ENCODE assay signal across 25 cellular contexts in genomic region chr4:86791126-86791525, GRCh38. TPM values are rescaled to one million over a fixed set of nuclear protein-coding genes. Genes with fewer than 3 reads are reported as not detected.
DNase-seq lines count a peak whose midpoint lies in the region; ATAC-seq, FAIRE-seq and TF ChIP-seq lines count a peak whose summit lies in the region.
"Had no signal": no experiment of that assay in that cellular context is flagged by ENCODE, and none has a peak within 500 bp of the region (broad histone marks: within the 10 kb centered on the region; RNA-seq: fewer than 3 reads in every experiment).

No MANE protein-coding gene starts in this region.

- H3K4me3 Mint-ChIP-seq in endothelial cell (ENCODE audit: unreplicated experiment), result no peak overlapping the region
- H3K4me3 Mint-ChIP-seq: activated T-cell treated with anti-CD3 and anti-CD28 coated beads, Interleukin-2, amount 50 U/mL, for 72 hours; dendritic cell treated with granulocyte-macrophage colony-stimulating factor and Interleukin-4, amounts not matched to agents 40 ng/mL and 50 ng/mL, for 4 days had no signal

- WGBS in HepG2 (ENCODE audit: low lambda C conversion rate), result 0% methylated on average over 4 of the region's 8 CpGs
- WGBS in right lobe of liver (ENCODE audit: insufficient coverage, low coverage, low lambda C conversion rate, missing lambda C conversion rate), result no CpG with 5 or more reads among the region's 8 CpGs

- peaks cover 5% of the 10 kb centered on the region for H3K36me3 Mint-ChIP-seq in endothelial cell (ENCODE audit: low read depth, unreplicated experiment)
- H3K36me3 Mint-ChIP-seq: activated naive CD4-positive, alpha-beta T cell treated with anti-CD3 and anti-CD28 coated beads, Interleukin-2, amount 50 U/mL, for 72 hours had no signal

- CTCF ChIA-PET in HepG2 (lab: Yijun Ruan, JAX; ENCODE audit: low intra/inter-chr PET ratio, low total read pairs), result interaction anchor here (2.2 kb wide), 1 partner anchor 105 kb away, joined by 14 read pairs; no protein-coding TSS in a partner anchor

- TF ChIP-seq RAD21 in HepG2 (CRISPR knock-in tag; IDR thresholded peaks at IDR 0.05), result peak; percentile 75

- H3K9ac ChIP-seq in HepG2 (ENCODE audit: insufficient read depth, low read depth, low read length), result no peak overlapping the region

- BruUV-seq in HepG2 (replicated peaks; lab: Mats Ljungman, UMichigan), result no TSS peak

- no peaks in the 10 kb centered on the region for H3K79me2 ChIP-seq in HepG2 (ENCODE audit: insufficient read depth, low read length)

- in situ Hi-C loops in HepG2 (cut with HindIII; ENCODE audit: extremely low pct_ligation_motif_present, low pct_unique_long_range_greater_than_20kb), result loop anchor here (5.0 kb wide), 1 partner anchor 101 kb away; the partner anchor contains the start of gene C4orf36

- H3K27ac ChIP-seq in HepG2 (ENCODE audit: extremely low read length, insufficient read depth, low read length), result no peak overlapping the region
- H3K27ac ChIP-seq in right lobe of liver, result no peak overlapping the region
- H3K27ac ChIP-seq in right atrium auricular region, result no peak overlapping the region
- H3K27ac ChIP-seq: A549, body of pancreas, C4-2B, gastroesophageal sphincter, neutrophil, testis had no signal

- no peaks in the 10 kb centered on the region; a peak in 1 of 5 replicates for H3K27me3 ChIP-seq in HepG2 (ENCODE audit: control insufficient read depth in 1 of 2, insufficient read depth in 2 of 2, low read length in 2 of 2)
- H3K27me3 ChIP-seq in right lobe of liver, result no peaks in the 10 kb centered on the region
- no peaks in the 10 kb centered on the region for H3K27me3 ChIP-seq in right atrium auricular region
- H3K27me3 ChIP-seq: body of pancreas, gastroesophageal sphincter, neutrophil, testis had no signal

- no peak for TF ChIP-seq EP300 in HepG2 (IDR thresholded peaks at IDR 0.05; ENCODE audit: low read depth in 2 of 2, low read length in 2 of 2)
- TF ChIP-seq EP300 in HepG2 (CRISPR knock-in tag; IDR thresholded peaks at IDR 0.05; ENCODE audit: borderline replicate concordance), result no peak

- POLR2A ChIA-PET in HepG2 (lab: Yijun Ruan, JAX), result no interaction called here

- peak; percentile 100 for ATAC-seq in HepG2
- no peak for ATAC-seq in right lobe of liver
- no peak for ATAC-seq in HG02759 (IDR thresholded peaks at IDR 0.05; ENCODE audit: unreplicated experiment)
- ATAC-seq: A549; activated naive CD4-positive, alpha-beta T cell treated with anti-CD3 and anti-CD28 coated beads, Interleukin-2, amount 50 U/mL, for 72 hours; activated T-cell treated with anti-CD3 and anti-CD28 coated beads, Interleukin-2, amount 50 U/mL, for 72 hours; body of pancreas; gastroesophageal sphincter; left ventricle myocardium superior had no signal

- peaks cover 2% of the 10 kb centered on the region for H3K27me3 Mint-ChIP-seq in endothelial cell (ENCODE audit: unreplicated experiment)
- H3K27me3 Mint-ChIP-seq: dendritic cell treated with granulocyte-macrophage colony-stimulating factor and Interleukin-4, amounts not matched to agents 40 ng/mL and 50 ng/mL, for 4 days had no signal

- TF ChIP-seq CTCF in HepG2 (CRISPR knock-in tag; IDR thresholded peaks at IDR 0.05), result peak; percentile 73
- no peak for TF ChIP-seq CTCF in right lobe of liver (IDR thresholded peaks at IDR 0.05)
- TF ChIP-seq CTCF in NB4 (IDR thresholded peaks at IDR 0.05; ENCODE audit: low read depth, low read length), result no peak
- no peak for TF ChIP-seq CTCF in endothelial cell (IDR thresholded peaks at IDR 0.05; ENCODE audit: unreplicated experiment)
- no peak for TF ChIP-seq CTCF in right atrium auricular region (IDR thresholded peaks at IDR 0.05)

- H3K4me1 Mint-ChIP-seq in endothelial cell (ENCODE audit: unreplicated experiment), result no peaks in the 10 kb centered on the region

- no peaks in the 10 kb centered on the region for H3K4me1 ChIP-seq in HepG2 (ENCODE audit: insufficient read depth, low read length)
- H3K4me1 ChIP-seq in right lobe of liver, result no peaks in the 10 kb centered on the region
- no peaks in the 10 kb centered on the region for H3K4me1 ChIP-seq in right atrium auricular region
- H3K4me1 ChIP-seq: A549, body of pancreas, gastroesophageal sphincter, testis had no signal

- DNase-seq in HepG2 (ENCODE audit: low spot score) (peak; percentile 88), right lobe of liver (no peak), NB4 (ENCODE audit: low read depth) (peak; percentile 8), endothelial cell (ENCODE audit: low spot score) (peak; percentile 8), ureter (ENCODE audit: low spot score) (no peak), NCI-H1930 (lab: John Stamatoyannopoulos, UW) (no peak), right atrium auricular region (ENCODE audit: low spot score) (no peak)
- DNase-seq: activated T-cell treated with anti-CD3 and anti-CD28 coated beads, Interleukin-2, amount 50 U/mL, for 72 hours; body of pancreas; left ventricle myocardium superior; NCI-H1694; NCI-H446; Right ventricle myocardium superior; testis had no signal

- no peaks in the 10 kb centered on the region for H3K9me3 Mint-ChIP-seq in endothelial cell (ENCODE audit: unreplicated experiment)

- H3K27ac Mint-ChIP-seq in endothelial cell (ENCODE audit: unreplicated experiment), result no peak overlapping the region
- H3K27ac Mint-ChIP-seq: activated naive CD4-positive, alpha-beta T cell treated with anti-CD3 and anti-CD28 coated beads, Interleukin-2, amount 50 U/mL, for 72 hours; activated T-cell treated with anti-CD3 and anti-CD28 coated beads, Interleukin-2, amount 50 U/mL, for 72 hours; dendritic cell treated with granulocyte-macrophage colony-stimulating factor and Interleukin-4, amounts not matched to agents 40 ng/mL and 50 ng/mL, for 4 days had no signal

- peak overlapping the region; percentile 66 for H3K4me2 ChIP-seq in HepG2 (ENCODE audit: low read depth, low read length)
- H3K4me2 ChIP-seq: A549 had no signal

- H3K4me3 ChIP-seq in HepG2 (replicated peaks in 1 of 3; ENCODE audit: insufficient read depth in 1 of 3, low read depth in 2 of 3, low read length in 3 of 3) (no peak overlapping the region), right lobe of liver (no peak overlapping the region), NB4 (ENCODE audit: low read depth, low read length) (no peak overlapping the region), right atrium auricular region (no peak overlapping the region)
- H3K4me3 ChIP-seq: A549, body of pancreas, gastroesophageal sphincter, testis had no signal

- TF ChIP-seq POLR2A in HepG2 (IDR thresholded peaks at IDR 0.05; ENCODE audit: insufficient read depth in 1 of 2, low read depth in 2 of 2, low read length in 2 of 2), result no peak
- no peak for TF ChIP-seq POLR2A in right lobe of liver (IDR thresholded peaks at IDR 0.05)
- no peak for TF ChIP-seq POLR2A in NB4 (IDR thresholded peaks at IDR 0.05; ENCODE audit: extremely low read depth, insufficient read length)

- intact Hi-C loops in HepG2 (cut with micrococcal nuclease; ENCODE audit: unreplicated experiment) (loop anchor here (1.0 kb wide), 1 partner anchor 104 kb away; no protein-coding TSS in a partner anchor), right lobe of liver (cut with DNase I) (no loop called here)

- H3K9me3 ChIP-seq in HepG2 (ENCODE audit: low read length) (no peaks in the 10 kb centered on the region), right lobe of liver (no peaks in the 10 kb centered on the region), right atrium auricular region (no peaks in the 10 kb centered on the region)
- H3K9me3 ChIP-seq: A549, body of pancreas, gastroesophageal sphincter, neutrophil, testis had no signal

- H2AFZ ChIP-seq in HepG2 (ENCODE audit: low read length), result no peak overlapping the region

- no peaks in the 10 kb centered on the region for H4K20me1 ChIP-seq in HepG2 (ENCODE audit: insufficient read depth, low read length)

- peak; percentile 78 for FAIRE-seq in HepG2 (lab: Jason Lieb, UNC)
- FAIRE-seq: A549, HTR-8/SVneo had no signal

- no peaks in the 10 kb centered on the region for H3K36me3 ChIP-seq in HepG2 (replicated peaks in 1 of 2; ENCODE audit: control insufficient read depth in 1 of 2, insufficient read depth in 2 of 2, low read length in 2 of 2)
- no peaks in the 10 kb centered on the region for H3K36me3 ChIP-seq in right lobe of liver
- H3K36me3 ChIP-seq in right atrium auricular region, result no peaks in the 10 kb centered on the region
- H3K36me3 ChIP-seq: neutrophil had no signal

TF ChIP-seq in HepG2, 621 proteins besides CTCF, POLR2A, EP300 and RAD21 (continues in another document):
- TF ChIP-seq HHEX (CRISPR knock-in tag; IDR thresholded peaks at IDR 0.05) (no peak), ZNF552 (CRISPR knock-in tag; IDR thresholded peaks at IDR 0.05; ENCODE audit: borderline replicate concordance) (no peak), ZNF282 (IDR thresholded peaks at IDR 0.05; ENCODE audit: partially characterized antibody) (no peak), PCBP2 (optimal IDR thresholded peaks at IDR 0.05; ENCODE audit: low read depth, low read length, poor library complexity, severe bottlenecking) (no peak), TEAD3 (CRISPR knock-in tag; optimal IDR thresholded peaks at IDR 0.05; ENCODE audit: borderline replicate concordance) (peak; percentile 29)

RNA-seq across cellular contexts. Expression of gene SLC10A6, which starts 58.1 kb away (rescaled TPM):
- total RNA-seq in HepG2 (2016; rRNA removed; fragmentation: Illumina TruSeq; extraction: Trizol), result not detected in 2 replicates
- not detected in 2 replicates for total RNA-seq in HepG2 (2016; cell fraction: cytosol; rRNA removed; fragmentation: Illumina TruSeq; extraction: Trizol; ENCODE audit: low read depth)
- not detected in 2 replicates for total RNA-seq in HepG2 (2016; cell fraction: insoluble cytoplasmic fraction; rRNA removed; fragmentation: Illumina TruSeq; extraction: Trizol)
- total RNA-seq in HepG2 (2016; cell fraction: membrane; rRNA removed; fragmentation: Illumina TruSeq; extraction: Trizol), result not detected in 2 replicates
- not detected in 2 replicates for total RNA-seq in HepG2 (2016; cell fraction: nucleus; rRNA removed; fragmentation: Illumina TruSeq; extraction: Trizol)
- polyA plus RNA-seq in HepG2 (2011; rRNA removed), result not detected in 2 replicates
- polyA plus RNA-seq in HepG2 (2011; cell fraction: cytosol; rRNA removed), result not detected in 2 replicates
- 0.10 TPM in 1 of 2 replicates, not detected in the other for polyA plus RNA-seq in HepG2 (2011; cell fraction: nucleus; rRNA removed)
- polyA plus RNA-seq in HepG2 (2012), result not detected in 2 replicates
- polyA plus RNA-seq in HepG2 (2016; cell fraction: cytosol; fragmentation: Illumina TruSeq; extraction: Trizol; ENCODE audit: low read depth), result not detected in 2 replicates
- polyA plus RNA-seq in HepG2 (2016; cell fraction: insoluble cytoplasmic fraction; fragmentation: Illumina TruSeq; extraction: Trizol; ENCODE audit: low read depth), result not detected in 2 replicates
- not detected in 2 replicates for polyA plus RNA-seq in HepG2 (2016; cell fraction: membrane; fragmentation: Illumina TruSeq; extraction: Trizol; ENCODE audit: low read depth)
- not detected in 2 replicates for polyA plus RNA-seq in HepG2 (2016; cell fraction: nucleus; fragmentation: Illumina TruSeq; extraction: Trizol; ENCODE audit: insufficient read depth, low read depth)
- 0.22 and 0.37 TPM in 2 replicates for polyA minus RNA-seq in HepG2 (2011; rRNA and poly(A)+ RNA removed; ENCODE audit: low replicate concordance)
- not detected in 2 replicates for polyA minus RNA-seq in HepG2 (2011; cell fraction: cytosol; rRNA and poly(A)+ RNA removed)
- polyA minus RNA-seq in HepG2 (2011; cell fraction: nucleus; rRNA and poly(A)+ RNA removed), result not detected in 2 replicates
- under 1 TPM in 3 of 6 experiments, not detected in 3; 0.17 to 0.26 (median 0.19) TPM for total RNA-seq in right lobe of liver
- not detected for total RNA-seq in endothelial cell (ENCODE audit: unreplicated experiment)
- total RNA-seq in ureter, result 1.6 TPM
- 1 to 10 TPM; 1.3 to 1.7 TPM for total RNA-seq in right atrium auricular region
- total RNA-seq: activated naive CD4-positive, alpha-beta T cell treated with anti-CD3 and anti-CD28 coated beads, Interleukin-2, amount 50 U/mL, for 72 hours; epithelial cell of proximal tubule; MCF 10A; T-helper 1 cell treated with Interleukin-12 subunit alpha and Interleukin-12 subunit beta and Interleukin-4 antibody, amounts not matched to agents 30 ng/mL and 1 ng/mL, for 36 hours had no signal
- polyA plus RNA-seq: A549 had no signal

Comparison
In these comparisons a context has a peak if more than half of its experiments do, and no peak if none do; other contexts are left out.
1. DNase-seq: peak in HepG2 (single experiment), NB4 (single experiment) and endothelial cell (single experiment); none in right lobe of liver (0 of 3), ureter (single experiment), NCI-H1930 (0 of 2) and right atrium auricular region (single experiment).